In the genomic region with DNA sequence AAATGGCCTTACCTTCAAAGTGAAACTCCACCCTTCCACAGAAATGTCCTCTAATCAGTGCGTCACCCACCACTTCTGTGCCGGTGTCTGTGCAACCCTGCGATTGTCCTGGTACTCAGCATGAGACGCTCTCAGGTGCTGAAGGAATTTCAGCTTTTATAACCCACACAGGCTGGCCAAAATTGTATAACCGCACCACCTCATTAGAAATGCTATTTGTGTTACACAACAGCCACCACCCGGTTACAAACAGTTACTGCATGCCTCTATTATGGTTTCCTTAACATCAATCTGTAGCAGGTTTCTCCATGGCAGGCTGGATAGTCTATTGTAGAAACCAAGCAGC, we compare ENCODE assay signal across 8 cellular contexts. TPM values are rescaled to one million over a fixed set of nuclear protein-coding genes. Genes with fewer than 3 reads are reported as not detected.
A peak's percentile ranks its signal among the peaks of the same experiment; 100 is the strongest.
DNase-seq lines count a peak whose midpoint lies in the region; ATAC-seq, FAIRE-seq and TF ChIP-seq lines count a peak whose summit lies in the region.

No MANE protein-coding gene starts in this region.

- BruUV-seq in GM12878 (replicated peaks; lab: Mats Ljungman, UMichigan): TSS peak; percentile 5

- peak; percentile 69 for FAIRE-seq in GM12878 (lab: Jason Lieb, UNC)

- RAD21 ChIA-PET in GM12878 (lab: Charles Lee; ENCODE audit: unreplicated experiment): interaction anchor here (0.7 to 2.3 kb wide), 10 partner anchors 13 to 218 kb away, joined by 3 to 14 read pairs (median 4); no protein-coding TSS in a partner anchor

- H3K9me3 ChIP-seq in GM12878 (replicated peaks; ENCODE audit: control insufficient read depth, insufficient read depth, low read length): no peaks in the 10 kb centered on the region; the same call in 2 of the 3 replicates
- H3K9me3 ChIP-seq in suprapubic skin: no peaks in the 10 kb centered on the region

- TF ChIP-seq CTCF in GM12878 (IDR thresholded peaks at IDR 0.05 in 2 of 3, conservative IDR thresholded peaks at IDR 0.05 in 1 of 3; ENCODE audit: control insufficient read depth in 2 of 3, extremely low read depth in 1 of 3, insufficient read depth in 1 of 3, low read depth in 3 of 3, low read length in 3 of 3) (peak; percentile 60 to 82 (median 72); a peak in 5 of 6 replicates), suprapubic skin (IDR thresholded peaks at IDR 0.05) (peak; percentile 43 to 62)

- H3K4me2 ChIP-seq in GM12878 (ENCODE audit: control insufficient read depth, insufficient read depth): peak overlapping the region; percentile 56

- peak; percentile 85 for TF ChIP-seq RAD21 in GM12878 (IDR thresholded peaks at IDR 0.05; ENCODE audit: insufficient read depth, low read depth, low read length)

- TF ChIP-seq EP300 in GM12878 (IDR thresholded peaks at IDR 0.05; ENCODE audit: borderline replicate concordance in 1 of 2, control insufficient read depth in 1 of 2, low read depth in 2 of 2, low read length in 2 of 2) (no peak), suprapubic skin (IDR thresholded peaks at IDR 0.05) (no peak)

- no peak for TF ChIP-seq POLR2A in GM12878 (IDR thresholded peaks at IDR 0.05; ENCODE audit: low read depth, low read length)
- TF ChIP-seq POLR2A in suprapubic skin (IDR thresholded peaks at IDR 0.05): no peak

- in situ Hi-C loops in GM12878 (cut with MboI): no loop called here

- H2AFZ ChIP-seq in GM12878 (ENCODE audit: control insufficient read depth, low read depth, low read length): peak overlapping the region; percentile 26

- CTCF ChIA-PET in GM12878 (lab: Yijun Ruan, JAX): interaction anchor here (0.7 to 5.4 kb wide), 29 partner anchors 8 to 262 kb away, joined by 3 to 40 read pairs (median 3); partner anchors contain the start of gene CDS2

- DNase-seq in ELF-1 (ENCODE audit: low read depth, low spot score) (peak; percentile 10), NCI-H2227 (lab: John Stamatoyannopoulos, UW; ENCODE audit: unreplicated experiment) (peak; percentile 51), GM12878 (ENCODE audit: low read depth, low spot score) (no peak), iPS-NIHi11 (ENCODE audit: low spot score) (peak; percentile 31), suprapubic skin (ENCODE audit: low spot score in 2 of 2) (no peak), RKO (ENCODE audit: low spot score) (no peak)

- H3K79me2 ChIP-seq in GM12878 (ENCODE audit: control insufficient read depth, insufficient read depth, low read length): no peaks in the 10 kb centered on the region

- H3K4me3 ChIP-seq in GM12878 (0 out of 2 replicates have a peak overlapping the region, but pooled peaks have one; percentile 37), suprapubic skin (no peak overlapping the region)

- no peaks in the 10 kb centered on the region for H4K20me1 ChIP-seq in GM12878 (ENCODE audit: control insufficient read depth, insufficient read depth)

- H3K27ac ChIP-seq in GM12878 (ENCODE audit: control insufficient read depth, insufficient read depth) (peak overlapping the region; percentile 24; the same call in 1 of the 2 replicates), suprapubic skin (no peak overlapping the region)

- POLR2A ChIA-PET in GM12878 (lab: Charles Lee): interaction anchor here (1.1 kb wide), 1 partner anchor 56 kb away, joined by 4 read pairs; no protein-coding TSS in a partner anchor

- ATAC-seq in GM21447 (IDR thresholded peaks at IDR 0.05; ENCODE audit: unreplicated experiment): peak; percentile 85
- ATAC-seq in GM12878: peak; percentile 82
- no peak for ATAC-seq in HG03025 (IDR thresholded peaks at IDR 0.05; ENCODE audit: low FRiP score, unreplicated experiment)

- no peak overlapping the region; the same call in 1 of the 2 replicates for H3K9ac ChIP-seq in GM12878 (ENCODE audit: control insufficient read depth, insufficient read depth, low read length)

- WGBS in GM12878 (ENCODE audit: insufficient coverage, insufficient replicate concordance, low lambda C conversion rate, missing lambda C conversion rate): 0% methylated on average over 6 of the region's 6 CpGs
- WGBS in suprapubic skin: 51% methylated on average over 6 of the region's 6 CpGs

- H3K36me3 ChIP-seq in GM12878 (ENCODE audit: control insufficient read depth in 2 of 2, insufficient read depth in 2 of 2, low read length in 1 of 2): peaks cover 0 to 3% of the 10 kb centered on the region in 2 experiments; a peak in 2 of 4 replicates
- no peaks in the 10 kb centered on the region for H3K36me3 ChIP-seq in suprapubic skin

- no peaks in the 10 kb centered on the region for H3K27me3 ChIP-seq in GM12878 (replicated peaks in 1 of 2; ENCODE audit: control insufficient read depth in 2 of 2, insufficient read depth in 2 of 2, low read length in 1 of 2)
- no peaks in the 10 kb centered on the region for H3K27me3 ChIP-seq in suprapubic skin

- intact Hi-C loops in GM12878 (cut with micrococcal nuclease; ENCODE audit: unreplicated experiment): loop anchor here (5.0 to 10.0 kb wide), 3 partner anchors 75 to 343 kb away; no protein-coding TSS in a partner anchor

- SMC1A ChIA-PET in GM12878 (lab: Charles Lee; ENCODE audit: uncharacterized antibody, unreplicated experiment): interaction anchor here (0.6 to 3.7 kb wide), 19 partner anchors 22 to 212 kb away, joined by 3 to 19 read pairs (median 4); partner anchors contain the start of gene CDS2

- peaks cover 21% of the 10 kb centered on the region for H3K4me1 ChIP-seq in GM12878 (ENCODE audit: control insufficient read depth, insufficient read depth, low read length)
- peaks cover 32% of the 10 kb centered on the region for H3K4me1 ChIP-seq in suprapubic skin

TF ChIP-seq in GM12878, 131 proteins besides CTCF, POLR2A, EP300 and RAD21:
- TF ChIP-seq ATF2 (IDR thresholded peaks at IDR 0.05; ENCODE audit: low read length) (0 out of 2 replicates have a peak, but pooled peaks have one; percentile 11), ESRRA (IDR thresholded peaks at IDR 0.05; ENCODE audit: low read length) (no peak), CREM (IDR thresholded peaks at IDR 0.05; ENCODE audit: low read depth) (0 out of 2 replicates have a peak, but pooled peaks have one; percentile 3), PAX5 (IDR thresholded peaks at IDR 0.05; ENCODE audit: borderline replicate concordance, low read depth, low read length) (0 out of 2 replicates have a peak, but pooled peaks have one; percentile 14), YY1 (IDR thresholded peaks at IDR 0.05; ENCODE audit: low read depth, low read length) (peak; percentile 51; the same call in 1 of the 2 replicates), ATF7 (IDR thresholded peaks at IDR 0.05; ENCODE audit: low read depth) (no peak), RUNX3 (IDR thresholded peaks at IDR 0.05; ENCODE audit: low read length) (peak; percentile 78), TBL1XR1 (IDR thresholded peaks at IDR 0.05; ENCODE audit: low read depth, low read length) (no peak), SMC3 (IDR thresholded peaks at IDR 0.05; ENCODE audit: borderline replicate concordance, low read length) (peak; percentile 76), TCF3 (IDR thresholded peaks at IDR 0.05; ENCODE audit: borderline replicate concordance, insufficient read depth, low read depth, low read length) (0 out of 2 replicates have a peak, but pooled peaks have one; percentile 0)

RNA-seq across cellular contexts. Expression of gene SLC23A2, which starts 51.5 kb away (rescaled TPM):
- total RNA-seq in GM12878 (2013; cell fraction: nucleolus; rRNA removed): 293 and 316 TPM in 2 replicates
- total RNA-seq in GM12878 (2014; rRNA removed): 42.6 and 44.8 TPM in 2 replicates
- 28.3 and 29.4 TPM in 2 replicates for total RNA-seq in GM12878 (2014; rRNA removed; fragmentation: Illumina TruSeq; extraction: Trizol)
- 51.7 and 56.1 TPM in 2 replicates for total RNA-seq in GM12878 (2021)
- polyA plus RNA-seq in GM12878 (2011; ENCODE audit: low read depth): 11.1 TPM
- polyA plus RNA-seq in GM12878 (2011; rRNA removed): 28.5 and 38.9 TPM in 2 replicates
- 31.9 and 39.7 TPM in 2 replicates for polyA plus RNA-seq in GM12878 (2011; cell fraction: cytosol; rRNA removed)
- 84.7 and 104 TPM in 2 replicates for polyA plus RNA-seq in GM12878 (2011; cell fraction: nucleus; rRNA removed)
- 12.0 and 13.0 TPM in 2 replicates for polyA plus RNA-seq in GM12878 (2012)
- 46.2 and 46.3 TPM in 2 replicates for polyA plus RNA-seq in GM12878 (2014; fragmentation: Illumina TruSeq; extraction: Trizol)
- 1 to 10 TPM; 4.4 to 5.9 TPM for polyA plus RNA-seq in GM12878 (2014; fragmentation: Nextera tagmentation; extraction: Ambion mirVana)
- 39.3 and 44.0 TPM in 2 replicates for polyA plus RNA-seq in GM12878 (2014; rRNA removed)
- 10 to 100 TPM; 29.3 to 32.2 TPM for polyA plus RNA-seq in GM12878 (2016; fragmentation: Nextera tagmentation; extraction: Ambion mirVana)
- polyA minus RNA-seq in GM12878 (2011; rRNA and poly(A)+ RNA removed): 58.9 and 61.7 TPM in 2 replicates
- polyA minus RNA-seq in GM12878 (2011; cell fraction: cytosol; rRNA and poly(A)+ RNA removed): 13.8 and 14.7 TPM in 2 replicates
- 42.1 and 54.6 TPM in 2 replicates for polyA minus RNA-seq in GM12878 (2011; cell fraction: nucleus; rRNA and poly(A)+ RNA removed)
- total RNA-seq in suprapubic skin: 10 to 100 TPM; 10.5 to 29.0 (median 20.4) TPM

Comparison
In these comparisons a context has a peak if more than half of its experiments do, and no peak if none do; other contexts are left out.
1. DNase-seq: peak in ELF-1 (single experiment), NCI-H2227 (single experiment) and iPS-NIHi11 (single experiment); none in GM12878 (single experiment), suprapubic skin (0 of 2) and RKO (single experiment).